Comparison of ENCODE assay signal across 23 cellular contexts in the genomic region with DNA sequence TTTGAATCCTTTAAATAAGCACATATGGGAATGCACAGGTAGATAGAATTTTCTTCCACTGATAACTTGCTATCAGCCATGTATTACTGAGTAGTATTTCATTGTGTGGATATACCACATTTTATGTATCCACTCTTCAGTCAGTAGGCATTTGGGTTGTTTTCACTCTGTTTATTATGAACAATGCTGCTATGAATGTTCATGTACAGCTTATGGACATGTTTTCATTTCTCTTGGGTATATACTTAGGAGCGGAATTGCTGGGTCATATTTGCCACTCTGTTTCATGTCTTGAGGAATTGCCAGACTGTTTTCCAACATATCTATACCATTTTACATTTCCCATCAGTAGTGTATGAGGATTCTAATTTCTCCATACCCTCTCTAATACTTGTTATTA.
A peak's percentile ranks its signal among the peaks of the same experiment; 100 is the strongest.
DNase-seq lines count a peak whose midpoint lies in the region; ATAC-seq, FAIRE-seq and TF ChIP-seq lines count a peak whose summit lies in the region.
"Had no signal": no experiment of that assay in that cellular context is flagged by ENCODE, and none has a peak within 500 bp of the region (broad histone marks: within the 10 kb centered on the region; RNA-seq: fewer than 3 reads in every experiment).

No MANE protein-coding gene starts in this region.

- TF ChIP-seq POLR2A in HepG2 (IDR thresholded peaks at IDR 0.05; ENCODE audit: insufficient read depth in 1 of 2, low read depth in 2 of 2, low read length in 2 of 2) (no peak), right lobe of liver (IDR thresholded peaks at IDR 0.05) (no peak)

- peaks cover 0 to 21% of the 10 kb centered on the region in 2 experiments; a peak in 2 of 5 replicates for H3K36me3 ChIP-seq in HepG2 (replicated peaks in 1 of 2; ENCODE audit: control insufficient read depth in 1 of 2, insufficient read depth in 2 of 2, low read length in 2 of 2)
- H3K36me3 ChIP-seq in right lobe of liver, result no peaks in the 10 kb centered on the region
- H3K36me3 ChIP-seq in HEK293 (ENCODE audit: control insufficient read depth in 2 of 2, insufficient read depth in 1 of 2, low read length in 2 of 2), result no peaks in the 10 kb centered on the region; a peak in 1 of 3 replicates
- H3K36me3 ChIP-seq: BE2C had no signal

- no peak for DNase-seq in HepG2 (ENCODE audit: low spot score)
- no peak for DNase-seq in right lobe of liver
- DNase-seq in neural crest cell (ENCODE audit: low read depth, low spot score), result no peak
- no peak for DNase-seq in NCI-H774 (lab: John Stamatoyannopoulos, UW)
- no peak for DNase-seq in OCI-M1 (lab: John Stamatoyannopoulos, UW)
- DNase-seq: 8988T; ACHN; BE2C; C1 segment of cervical spinal cord; CD4-positive, alpha-beta memory T cell; CD4-positive, CD25-positive, alpha-beta regulatory T cell; CD8-positive, alpha-beta memory T cell; COR-L47; DMS79 treated with DMSO at 0.1 percent for 48 hours; GF-D8 had no signal

- H3K4me1 ChIP-seq in HepG2 (ENCODE audit: insufficient read depth, low read length) (peaks cover 78% of the 10 kb centered on the region), right lobe of liver (peaks cover 0 to 46% (median 13%) of the 10 kb centered on the region in 4 donors), HEK293 (ENCODE audit: control insufficient read depth, insufficient read depth, low read length) (peaks cover 10% of the 10 kb centered on the region; the same call in 1 of the 2 replicates)
- H3K4me1 ChIP-seq: BE2C had no signal

- H3K9me3 ChIP-seq in HepG2 (ENCODE audit: low read length) (peaks cover 10% of the 10 kb centered on the region; the same call in 1 of the 2 replicates), right lobe of liver (no peaks in the 10 kb centered on the region), HEK293 (ENCODE audit: control insufficient read depth, insufficient read depth, low read depth, low read length) (peaks cover 2% of the 10 kb centered on the region; the same call in 1 of the 2 replicates)
- H3K9me3 ChIP-seq: BE2C had no signal

- 96% methylated on average over 1 of the region's 1 CpG for WGBS in HepG2 (ENCODE audit: low lambda C conversion rate)
- 100% methylated on average over 1 of the region's 1 CpG for WGBS in right lobe of liver (ENCODE audit: insufficient coverage, low coverage, low lambda C conversion rate, missing lambda C conversion rate)

- in situ Hi-C loops in HepG2 (cut with HindIII; ENCODE audit: extremely low pct_ligation_motif_present, low pct_unique_long_range_greater_than_20kb), result no loop called here

- intact Hi-C loops in HepG2 (cut with micrococcal nuclease; ENCODE audit: unreplicated experiment), result no loop called here
- intact Hi-C loops in right lobe of liver (cut with DNase I), result no loop called here

- no peak for TF ChIP-seq CTCF in HepG2 (CRISPR knock-in tag; IDR thresholded peaks at IDR 0.05)
- TF ChIP-seq CTCF in right lobe of liver (IDR thresholded peaks at IDR 0.05), result no peak
- TF ChIP-seq CTCF in HEK293 (tag by site-specific recombination; IDR thresholded peaks at IDR 0.05), result no peak
- no peak for TF ChIP-seq CTCF in neural crest cell (conservative IDR thresholded peaks at IDR 0.05)

- CTCF ChIA-PET in HepG2 (lab: Yijun Ruan, JAX; ENCODE audit: low intra/inter-chr PET ratio, low total read pairs) (no interaction called here), HEK293 (lab: Yijun Ruan, JAX) (no interaction called here)

- peaks cover 94% of the 10 kb centered on the region for H3K79me2 ChIP-seq in HepG2 (ENCODE audit: insufficient read depth, low read length)

- peaks cover 18% of the 10 kb centered on the region for H3K9me3 Mint-ChIP-seq in neural crest cell

- POLR2A ChIA-PET in HepG2 (lab: Yijun Ruan, JAX), result no interaction called here
- POLR2A ChIA-PET in HEK293 (lab: Yijun Ruan, JAX), result no interaction called here

- H3K4me1 Mint-ChIP-seq in neural crest cell, result peaks cover 50% of the 10 kb centered on the region
- H3K4me1 Mint-ChIP-seq: CD4-positive, alpha-beta memory T cell; CD8-positive, alpha-beta memory T cell had no signal

- H3K4me3 Mint-ChIP-seq in neural crest cell, result no peak overlapping the region
- H3K4me3 Mint-ChIP-seq: CD14-positive monocyte; CD4-positive, alpha-beta memory T cell; CD4-positive, CD25-positive, alpha-beta regulatory T cell; CD8-positive, alpha-beta memory T cell had no signal

- BruUV-seq in HepG2 (replicated peaks; lab: Mats Ljungman, UMichigan), result no TSS peak

- H3K9ac ChIP-seq in HepG2 (ENCODE audit: insufficient read depth, low read depth, low read length), result no peak overlapping the region
- H3K9ac ChIP-seq: BLaER1 had no signal

- no peak for FAIRE-seq in HepG2 (lab: Jason Lieb, UNC)
- FAIRE-seq: A204.1, D721Med, G401.6, GM12892, GM18507 had no signal

- no peak for TF ChIP-seq RAD21 in HepG2 (CRISPR knock-in tag; IDR thresholded peaks at IDR 0.05)

- no peak overlapping the region for H3K4me2 ChIP-seq in HepG2 (ENCODE audit: low read depth, low read length)
- H3K4me2 ChIP-seq: BLaER1 had no signal

- H3K27me3 Mint-ChIP-seq in neural crest cell (ENCODE audit: low read depth), result no peaks in the 10 kb centered on the region

- H2AFZ ChIP-seq in HepG2 (ENCODE audit: low read length), result no peak overlapping the region

- H4K20me1 ChIP-seq in HepG2 (ENCODE audit: insufficient read depth, low read length), result peaks cover 18% of the 10 kb centered on the region

- ATAC-seq in HepG2, result no peak
- no peak for ATAC-seq in right lobe of liver

- H3K27ac ChIP-seq in HepG2 (ENCODE audit: extremely low read length, insufficient read depth, low read length), result no peak overlapping the region
- no peak overlapping the region for H3K27ac ChIP-seq in right lobe of liver
- H3K27ac ChIP-seq in HEK293 (ENCODE audit: extremely low read depth, low read depth, low read length), result no peak overlapping the region
- H3K27ac ChIP-seq: BLaER1 had no signal

- peak overlapping the region; percentile 67 for H3K27ac Mint-ChIP-seq in neural crest cell (ENCODE audit: unreplicated experiment)
- H3K27ac Mint-ChIP-seq: CD14-positive monocyte; CD4-positive, alpha-beta memory T cell; CD4-positive, CD25-positive, alpha-beta regulatory T cell; CD8-positive, alpha-beta memory T cell had no signal

- no peak overlapping the region for H3K4me3 ChIP-seq in HepG2 (replicated peaks in 1 of 3; ENCODE audit: insufficient read depth in 1 of 3, low read depth in 2 of 3, low read length in 3 of 3)
- no peak overlapping the region for H3K4me3 ChIP-seq in right lobe of liver
- no peak overlapping the region for H3K4me3 ChIP-seq in HEK293 (ENCODE audit: low read depth, low read length)
- H3K4me3 ChIP-seq: BLaER1 had no signal

- TF ChIP-seq EP300 in HepG2 (IDR thresholded peaks at IDR 0.05; ENCODE audit: low read depth in 2 of 2, low read length in 2 of 2) (no peak), HepG2 (CRISPR knock-in tag; IDR thresholded peaks at IDR 0.05; ENCODE audit: borderline replicate concordance) (no peak)

- H3K27me3 ChIP-seq in HepG2 (ENCODE audit: control insufficient read depth in 1 of 2, insufficient read depth in 2 of 2, low read length in 2 of 2), result no peaks in the 10 kb centered on the region
- no peaks in the 10 kb centered on the region for H3K27me3 ChIP-seq in right lobe of liver
- H3K27me3 ChIP-seq: BE2C, BLaER1 had no signal

- H3K36me3 Mint-ChIP-seq in neural crest cell (ENCODE audit: low read depth), result peaks cover 27% of the 10 kb centered on the region
- H3K36me3 Mint-ChIP-seq: CD14-positive monocyte had no signal

TF ChIP-seq in HepG2, 621 proteins besides CTCF, POLR2A, EP300 and RAD21 (continues in another document):
- TF ChIP-seq, protein P1, sequence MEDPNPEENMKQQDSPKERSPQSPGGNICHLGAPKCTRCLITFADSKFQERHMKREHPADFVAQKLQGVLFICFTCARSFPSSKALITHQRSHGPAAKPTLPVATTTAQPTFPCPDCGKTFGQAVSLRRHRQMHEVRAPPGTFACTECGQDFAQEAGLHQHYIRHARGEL (CRISPR knock-in tag; IDR thresholded peaks at IDR 0.05), result no peak

TF ChIP-seq in HEK293, 187 proteins besides CTCF, POLR2A, EP300 and RAD21 (continues in another document):
- TF ChIP-seq, protein P2, sequence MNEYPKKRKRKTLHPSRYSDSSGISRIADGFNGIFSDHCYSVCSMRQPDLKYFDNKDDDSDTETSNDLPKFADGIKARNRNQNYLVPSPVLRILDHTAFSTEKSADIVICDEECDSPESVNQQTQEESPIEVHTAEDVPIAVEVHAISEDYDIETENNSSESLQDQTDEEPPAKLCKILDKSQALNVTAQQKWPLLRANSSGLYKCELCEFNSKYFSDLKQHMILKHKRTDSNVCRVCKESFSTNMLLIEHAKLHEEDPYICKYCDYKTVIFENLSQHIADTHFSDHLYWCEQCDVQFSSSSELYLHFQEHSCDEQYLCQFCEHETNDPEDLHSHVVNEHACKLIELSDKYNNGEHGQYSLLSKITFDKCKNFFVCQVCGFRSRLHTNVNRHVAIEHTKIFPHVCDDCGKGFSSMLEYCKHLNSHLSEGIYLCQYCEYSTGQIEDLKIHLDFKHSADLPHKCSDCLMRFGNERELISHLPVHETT (tag by site-specific recombination; IDR thresholded peaks at IDR 0.05), result no peak
- no peak for TF ChIP-seq ZNF324 (tag by site-specific recombination; IDR thresholded peaks at IDR 0.05)
- TF ChIP-seq ZNF76 (tag by site-specific recombination; IDR thresholded peaks at IDR 0.05; ENCODE audit: borderline replicate concordance, low read depth), result no peak
- TF ChIP-seq ZNF274 (IDR thresholded peaks at IDR 0.05; ENCODE audit: low read length), result no peak
- TF ChIP-seq ZNF274 (tag by site-specific recombination; IDR thresholded peaks at IDR 0.05; ENCODE audit: borderline replicate concordance), result no peak
- TF ChIP-seq ZNF239 (tag by site-specific recombination; IDR thresholded peaks at IDR 0.05), result no peak
- TF ChIP-seq ZNF561 (tag by site-specific recombination; IDR thresholded peaks at IDR 0.05; ENCODE audit: borderline replicate concordance), result no peak
- no peak for TF ChIP-seq ZNF626 (tag by site-specific recombination; IDR thresholded peaks at IDR 0.05)
- TF ChIP-seq ZSCAN16 (tag by site-specific recombination; IDR thresholded peaks at IDR 0.05), result no peak
- TF ChIP-seq ZNF610 (tag by site-specific recombination; IDR thresholded peaks at IDR 0.05; ENCODE audit: borderline replicate concordance), result 0 out of 2 replicates have a peak, but pooled peaks have one; percentile 22
- peak; percentile 100 for TF ChIP-seq ZNF140 (tag by site-specific recombination; IDR thresholded peaks at IDR 0.05)
- no peak for TF ChIP-seq MZF1 (tag by site-specific recombination; IDR thresholded peaks at IDR 0.05; ENCODE audit: borderline replicate concordance)
